ENCODE assay signal across 11 cellular contexts in the genomic region with DNA sequence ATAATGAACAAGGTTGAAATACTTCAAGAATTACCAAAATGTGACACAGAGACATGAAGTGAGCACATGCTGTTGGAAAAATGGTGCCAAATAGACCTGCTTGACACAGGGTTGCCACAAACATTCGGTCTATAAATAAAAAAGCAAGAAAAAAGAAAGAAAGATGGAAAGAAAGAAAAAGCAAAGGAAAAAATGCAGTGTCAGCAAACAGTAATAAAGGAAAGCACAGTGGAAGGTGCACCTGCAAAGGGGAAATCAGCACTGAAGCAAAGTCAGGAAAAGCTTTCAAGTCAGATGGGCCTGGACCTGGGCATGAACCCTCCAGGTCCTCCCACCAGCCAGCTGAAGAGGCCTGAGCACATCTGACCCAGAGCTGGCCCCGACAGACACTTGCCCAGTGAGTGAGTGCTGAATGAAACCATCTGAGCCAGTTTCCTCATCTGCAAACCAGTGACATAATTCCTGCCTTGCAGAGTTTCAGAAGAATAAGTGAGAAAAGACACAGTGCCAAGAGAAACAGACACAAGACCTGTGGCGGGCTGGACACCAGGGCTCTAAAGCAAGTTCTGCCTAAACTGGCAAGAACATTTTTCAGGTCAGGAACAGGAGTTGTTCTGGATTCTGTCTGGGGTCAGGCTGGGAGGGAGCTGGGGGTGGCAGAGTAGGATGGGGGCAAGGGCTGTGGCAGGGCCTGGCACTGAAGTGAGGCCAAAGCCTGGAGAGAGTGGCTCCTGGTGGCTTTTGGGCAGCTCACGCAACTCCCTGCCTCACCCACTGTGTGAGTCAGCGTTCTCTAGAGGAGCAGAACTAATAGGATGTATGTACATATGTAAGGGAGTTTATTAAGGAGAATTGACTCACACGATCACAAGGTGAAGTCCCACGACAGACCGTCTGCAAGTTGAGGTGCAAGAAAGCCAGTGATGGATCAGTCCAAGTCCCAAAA. TPM values are rescaled to one million over a fixed set of nuclear protein-coding genes. Genes with fewer than 3 reads are reported as not detected.
DNase-seq lines count a peak whose midpoint lies in the region; ATAC-seq and TF ChIP-seq lines count a peak whose summit lies in the region.
"Had no signal": no experiment of that assay in that cellular context is flagged by ENCODE, and none has a peak within 500 bp of the region (broad histone marks: within the 10 kb centered on the region; RNA-seq: fewer than 3 reads in every experiment).

No MANE protein-coding gene starts in this region.

- H3K27ac Mint-ChIP-seq in stimulated activated naive CD8-positive, alpha-beta T cell treated with anti-CD3 and anti-CD28 coated beads, Interleukin-15, Interleukin-2, amounts not matched to agents 100 ng/mL and 50 ng/mL, for 24 hours, result peak overlapping the region; percentile 33
- peak overlapping the region; percentile 41 for H3K27ac Mint-ChIP-seq in activated CD8-positive, alpha-beta T cell treated with anti-CD3 and anti-CD28 coated beads for 36 hours

- intact Hi-C loops in activated CD8-positive, alpha-beta T cell treated with anti-CD3 and anti-CD28 coated beads for 36 hours (cut with micrococcal nuclease), result no loop called here

- H3K27me3 Mint-ChIP-seq in stimulated activated naive CD8-positive, alpha-beta T cell treated with anti-CD3 and anti-CD28 coated beads, Interleukin-15, Interleukin-2, amounts not matched to agents 100 ng/mL and 50 ng/mL, for 24 hours, result no peaks in the 10 kb centered on the region
- no peaks in the 10 kb centered on the region for H3K27me3 Mint-ChIP-seq in activated CD8-positive, alpha-beta T cell treated with anti-CD3 and anti-CD28 coated beads for 36 hours

- no peak for TF ChIP-seq CTCF in activated CD8-positive, alpha-beta T cell treated with anti-CD3 and anti-CD28 coated beads for 36 hours (IDR thresholded peaks at IDR 0.05)

- DNase-seq in stimulated activated naive CD8-positive, alpha-beta T cell treated with anti-CD3 and anti-CD28 coated beads, Interleukin-15, Interleukin-2, amounts not matched to agents 100 U/mL and 50 U/mL, for 24 hours, result no peak
- DNase-seq in activated CD8-positive, alpha-beta T cell treated with anti-CD3 and anti-CD28 coated beads for 36 hours, result no peak
- DNase-seq in fibroblast of gingiva (ENCODE audit: low read depth) (peak; percentile 63), putamen (ENCODE audit: low spot score) (no peak), GF-D8 (lab: John Stamatoyannopoulos, UW) (no peak)
- DNase-seq: glutamatergic neuron, NCI-H1417 treated with DMSO at 0.1 percent for 48 hours had no signal

- H3K4me1 Mint-ChIP-seq in stimulated activated naive CD8-positive, alpha-beta T cell treated with anti-CD3 and anti-CD28 coated beads, Interleukin-15, Interleukin-2, amounts not matched to agents 100 ng/mL and 50 ng/mL, for 24 hours (ENCODE audit: low read depth), result peaks cover 62% of the 10 kb centered on the region
- H3K4me1 Mint-ChIP-seq in activated CD8-positive, alpha-beta T cell treated with anti-CD3 and anti-CD28 coated beads for 36 hours (ENCODE audit: low read depth), result peaks cover 68% of the 10 kb centered on the region

- CTCF ChIA-PET in activated CD8-positive, alpha-beta T cell treated with anti-CD3 and anti-CD28 coated beads for 36 hours (lab: Charles Lee), result interaction anchor here (1.2 to 1.5 kb wide), 3 partner anchors 12 to 20 kb away, joined by 3 to 4 read pairs (median 3); no protein-coding TSS in a partner anchor

- peaks cover 8% of the 10 kb centered on the region for H3K36me3 Mint-ChIP-seq in stimulated activated naive CD8-positive, alpha-beta T cell treated with anti-CD3 and anti-CD28 coated beads, Interleukin-15, Interleukin-2, amounts not matched to agents 100 ng/mL and 50 ng/mL, for 24 hours (ENCODE audit: low read depth)
- peaks cover 18% of the 10 kb centered on the region for H3K36me3 Mint-ChIP-seq in activated CD8-positive, alpha-beta T cell treated with anti-CD3 and anti-CD28 coated beads for 36 hours (ENCODE audit: low read depth)

- no peak for ATAC-seq in stimulated activated naive CD8-positive, alpha-beta T cell treated with anti-CD3 and anti-CD28 coated beads, Interleukin-15, Interleukin-2, amounts not matched to agents 100 U/mL and 50 U/mL, for 24 hours
- peak; percentile 25 for ATAC-seq in activated CD8-positive, alpha-beta T cell treated with anti-CD3 and anti-CD28 coated beads for 36 hours
- ATAC-seq in GM19397 (IDR thresholded peaks at IDR 0.05; ENCODE audit: unreplicated experiment) (no peak), GM19395 (IDR thresholded peaks at IDR 0.05; ENCODE audit: unreplicated experiment) (no peak)

- POLR2A ChIA-PET in activated CD8-positive, alpha-beta T cell treated with anti-CD3 and anti-CD28 coated beads for 36 hours (lab: Charles Lee), result interaction anchor here (0.7 kb wide), 1 partner anchor 30 kb away, joined by 3 read pairs; no protein-coding TSS in a partner anchor

- H3K4me3 Mint-ChIP-seq in stimulated activated naive CD8-positive, alpha-beta T cell treated with anti-CD3 and anti-CD28 coated beads, Interleukin-15, Interleukin-2, amounts not matched to agents 100 ng/mL and 50 ng/mL, for 24 hours, result no peak overlapping the region
- no peak overlapping the region for H3K4me3 Mint-ChIP-seq in activated CD8-positive, alpha-beta T cell treated with anti-CD3 and anti-CD28 coated beads for 36 hours

- no peaks in the 10 kb centered on the region for H3K9me3 Mint-ChIP-seq in stimulated activated naive CD8-positive, alpha-beta T cell treated with anti-CD3 and anti-CD28 coated beads, Interleukin-15, Interleukin-2, amounts not matched to agents 100 ng/mL and 50 ng/mL, for 24 hours
- no peaks in the 10 kb centered on the region for H3K9me3 Mint-ChIP-seq in activated CD8-positive, alpha-beta T cell treated with anti-CD3 and anti-CD28 coated beads for 36 hours

RNA-seq across cellular contexts. Expression of a gene that starts 23.9 kb away (rescaled TPM):
- total RNA-seq in activated CD8-positive, alpha-beta T cell treated with anti-CD3 and anti-CD28 coated beads for 36 hours, result 10 to 100 TPM; 17.0 to 17.7 TPM

RNA-seq across cellular contexts. Expression of a gene that starts 54.7 kb away (rescaled TPM):
- total RNA-seq in activated CD8-positive, alpha-beta T cell treated with anti-CD3 and anti-CD28 coated beads for 36 hours, result not detected
- total RNA-seq: suprapubic skin had no signal
